Comparison of ENCODE assay signal across 10 cellular contexts in genomic region chr15:85010472-85011209, GRCh38. TPM values are rescaled to one million over a fixed set of nuclear protein-coding genes. Genes with fewer than 3 reads are reported as not detected.
A peak's percentile ranks its signal among the peaks of the same experiment; 100 is the strongest.
DNase-seq lines count a peak whose midpoint lies in the region; ATAC-seq and TF ChIP-seq lines count a peak whose summit lies in the region.
"Had no signal": no experiment of that assay in that cellular context is flagged by ENCODE, and none has a peak within 500 bp of the region (broad histone marks: within the 10 kb centered on the region; RNA-seq: fewer than 3 reads in every experiment).

No MANE protein-coding gene starts in this region.

- H3K27ac Mint-ChIP-seq in activated naive CD8-positive, alpha-beta T cell, result peak overlapping the region; percentile 35
- H3K27ac Mint-ChIP-seq in activated naive CD8-positive, alpha-beta T cell treated with anti-CD3 and anti-CD28 coated beads for 36 hours, result no peak overlapping the region
- peak overlapping the region; percentile 87 for H3K27ac Mint-ChIP-seq in chondrocyte (ENCODE audit: unreplicated experiment)
- H3K27ac Mint-ChIP-seq: CD4-positive, CD25-positive, alpha-beta regulatory T cell had no signal

- H3K4me1 ChIP-seq in mesodermal cell (ENCODE audit: control insufficient read depth, insufficient read depth, low read length, poor library complexity, severe bottlenecking), result peaks cover 3% of the 10 kb centered on the region
- H3K4me1 ChIP-seq in aorta (ENCODE audit: control insufficient read depth in 1 of 2, insufficient read depth in 2 of 2, low read length in 2 of 2), result no peaks in the 10 kb centered on the region

- peaks cover 41% of the 10 kb centered on the region for H3K4me1 Mint-ChIP-seq in activated naive CD8-positive, alpha-beta T cell (ENCODE audit: low read depth)
- H3K4me1 Mint-ChIP-seq in activated naive CD8-positive, alpha-beta T cell treated with anti-CD3 and anti-CD28 coated beads for 36 hours, result peaks cover 29% of the 10 kb centered on the region
- peaks cover 41% of the 10 kb centered on the region for H3K4me1 Mint-ChIP-seq in chondrocyte (ENCODE audit: low read depth)

- H3K4me3 ChIP-seq in mesodermal cell (ENCODE audit: extremely low read depth, insufficient read depth, low read length, poor library complexity, severe bottlenecking) (no peak overlapping the region), aorta (ENCODE audit: low read length in 2 of 2) (no peak overlapping the region)

- H3K4me3 Mint-ChIP-seq in activated naive CD8-positive, alpha-beta T cell, result no peak overlapping the region
- no peak overlapping the region for H3K4me3 Mint-ChIP-seq in activated naive CD8-positive, alpha-beta T cell treated with anti-CD3 and anti-CD28 coated beads for 36 hours
- H3K4me3 Mint-ChIP-seq in chondrocyte (ENCODE audit: unreplicated experiment), result no peak overlapping the region
- H3K4me3 Mint-ChIP-seq: CD4-positive, CD25-positive, alpha-beta regulatory T cell had no signal

- H3K36me3 ChIP-seq in mesodermal cell (ENCODE audit: control insufficient read depth, insufficient read depth, low read length) (no peaks in the 10 kb centered on the region), aorta (ENCODE audit: control insufficient read depth in 1 of 2, insufficient read depth in 2 of 2, low read length in 1 of 2) (no peaks in the 10 kb centered on the region)

- H3K27me3 Mint-ChIP-seq in activated naive CD8-positive, alpha-beta T cell, result no peaks in the 10 kb centered on the region
- no peaks in the 10 kb centered on the region for H3K27me3 Mint-ChIP-seq in activated naive CD8-positive, alpha-beta T cell treated with anti-CD3 and anti-CD28 coated beads for 36 hours
- no peaks in the 10 kb centered on the region for H3K27me3 Mint-ChIP-seq in chondrocyte (ENCODE audit: low read depth)
- H3K27me3 Mint-ChIP-seq: CD4-positive, CD25-positive, alpha-beta regulatory T cell had no signal

- peak; percentile 73 for ATAC-seq in aorta (ENCODE audit: low FRiP score)
- no peak for ATAC-seq in HG03439 (IDR thresholded peaks at IDR 0.05; ENCODE audit: unreplicated experiment)

- no peaks in the 10 kb centered on the region for H3K27me3 ChIP-seq in aorta (ENCODE audit: control insufficient read depth in 1 of 2, insufficient read depth in 2 of 2, low read length in 1 of 2)

- H3K27ac ChIP-seq in mesodermal cell (ENCODE audit: low read depth, low read length, severe bottlenecking) (peak overlapping the region; percentile 36), aorta (ENCODE audit: low read depth in 1 of 2, low read length in 2 of 2) (peak overlapping the region; percentile 73 to 87)

- H3K36me3 Mint-ChIP-seq in activated naive CD8-positive, alpha-beta T cell, result no peaks in the 10 kb centered on the region
- peaks cover 4% of the 10 kb centered on the region for H3K36me3 Mint-ChIP-seq in activated naive CD8-positive, alpha-beta T cell treated with anti-CD3 and anti-CD28 coated beads for 36 hours
- H3K36me3 Mint-ChIP-seq in chondrocyte (ENCODE audit: low read depth), result no peaks in the 10 kb centered on the region

- TF ChIP-seq CTCF in chondrocyte (IDR thresholded peaks at IDR 0.05), result peak; percentile 77

- DNase-seq in activated naive CD8-positive, alpha-beta T cell treated with anti-CD3 and anti-CD28 coated beads for 36 hours, result no peak
- DNase-seq in chondrocyte (ENCODE audit: low spot score), result no peak
- DNase-seq in aorta, result no peak
- no peak for DNase-seq in HuH-7.5 (ENCODE audit: low spot score)
- DNase-seq in cerebellar cortex (ENCODE audit: low spot score), result no peak
- DNase-seq: CD4-positive, CD25-positive, alpha-beta regulatory T cell; T-helper 2 cell had no signal

- H3K9me3 ChIP-seq in mesodermal cell (ENCODE audit: control insufficient read depth, low read length), result no peaks in the 10 kb centered on the region
- no peaks in the 10 kb centered on the region for H3K9me3 ChIP-seq in aorta (ENCODE audit: control insufficient read depth, low read length)

- intact Hi-C loops in aorta (cut with DNase I), result no loop called here

- WGBS in mesodermal cell (ENCODE audit: insufficient coverage in 2 of 2), 2 experiments, result 100% methylated on average over 1 of the region's 4 CpGs; no CpG with 5 or more reads in 1 of the 2 experiments
- 1% methylated on average over 4 of the region's 4 CpGs for WGBS in aorta, 2 donors

- no peaks in the 10 kb centered on the region for H3K9me3 Mint-ChIP-seq in activated naive CD8-positive, alpha-beta T cell (ENCODE audit: low read depth)
- H3K9me3 Mint-ChIP-seq in activated naive CD8-positive, alpha-beta T cell treated with anti-CD3 and anti-CD28 coated beads for 36 hours, result no peaks in the 10 kb centered on the region
- no peaks in the 10 kb centered on the region for H3K9me3 Mint-ChIP-seq in chondrocyte (ENCODE audit: low read depth)

RNA-seq across cellular contexts. Expression of gene PDE8A, which starts 29.0 kb away (rescaled TPM):
- 10 to 100 TPM; 17.3 to 18.7 TPM for total RNA-seq in activated naive CD8-positive, alpha-beta T cell treated with anti-CD3 and anti-CD28 coated beads for 36 hours
- total RNA-seq in chondrocyte, result 21.1 to 23.8 TPM (median 22.7 TPM) in 3 replicates
- 13.9 TPM for polyA plus RNA-seq in mesodermal cell (2013, experiment 1 of 2)
- polyA plus RNA-seq in mesodermal cell (2013, experiment 2 of 2), result 14.5 TPM
- 10 to 100 TPM; 68.8 to 71.1 TPM for total RNA-seq in aorta
- 10 to 100 TPM in 1 of 2 donors, 1 to 10 TPM in 1; 8.5 to 24.3 TPM for polyA plus RNA-seq in aorta
